Comparison of ENCODE assay signal across 22 cellular contexts in the genomic region with DNA sequence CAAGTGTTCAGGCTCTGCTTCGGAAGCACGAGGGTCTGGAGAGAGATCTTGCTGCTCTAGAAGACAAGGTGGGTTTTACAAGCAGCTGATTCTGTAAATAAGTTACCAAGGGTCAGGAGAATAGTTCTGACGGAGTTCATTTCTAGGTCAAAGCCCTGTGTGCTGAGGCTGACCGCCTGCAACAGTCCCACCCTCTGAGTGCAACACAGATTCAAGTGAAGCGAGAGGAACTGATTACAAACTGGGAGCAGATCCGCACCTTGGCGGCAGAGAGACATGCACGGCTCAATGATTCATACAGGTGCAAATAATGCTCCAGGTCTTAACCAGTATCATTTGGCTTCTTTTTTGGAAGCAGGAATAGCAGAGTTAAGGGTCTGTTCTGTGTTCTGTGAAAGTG. TPM values are rescaled to one million over a fixed set of nuclear protein-coding genes. Genes with fewer than 3 reads are reported as not detected.
DNase-seq lines count a peak whose midpoint lies in the region; ATAC-seq and TF ChIP-seq lines count a peak whose summit lies in the region.
"Had no signal": no experiment of that assay in that cellular context is flagged by ENCODE, and none has a peak within 500 bp of the region (broad histone marks: within the 10 kb centered on the region; RNA-seq: fewer than 3 reads in every experiment).

No MANE protein-coding gene starts in this region.

- H3K36me3 Mint-ChIP-seq in activated T-cell treated with anti-CD3 and anti-CD28 coated beads, Interleukin-2, amount 50 U/mL, for 24 hours (ENCODE audit: low read depth) = peaks cover 95% of the 10 kb centered on the region
- peaks cover 49% of the 10 kb centered on the region for H3K36me3 Mint-ChIP-seq in activated T-cell treated with anti-CD3 and anti-CD28 coated beads, Interleukin-2, amount 50 U/mL, for 4 hours (ENCODE audit: insufficient read depth)
- peaks cover 57% of the 10 kb centered on the region for H3K36me3 Mint-ChIP-seq in chondrocyte (ENCODE audit: low read depth)

- H3K4me3 Mint-ChIP-seq in activated T-cell treated with anti-CD3 and anti-CD28 coated beads, Interleukin-2, amount 50 U/mL, for 24 hours = no peak overlapping the region
- H3K4me3 Mint-ChIP-seq in activated T-cell treated with anti-CD3 and anti-CD28 coated beads, Interleukin-2, amount 50 U/mL, for 4 hours = no peak overlapping the region
- no peak overlapping the region for H3K4me3 Mint-ChIP-seq in chondrocyte (ENCODE audit: unreplicated experiment)
- H3K4me3 Mint-ChIP-seq: CD4-positive, CD25-positive, alpha-beta regulatory T cell had no signal

- H3K27ac Mint-ChIP-seq in activated T-cell treated with anti-CD3 and anti-CD28 coated beads, Interleukin-2, amount 50 U/mL, for 24 hours = peak overlapping the region; percentile 23
- peak overlapping the region; percentile 63 for H3K27ac Mint-ChIP-seq in chondrocyte (ENCODE audit: unreplicated experiment)

- H3K27me3 Mint-ChIP-seq in activated T-cell treated with anti-CD3 and anti-CD28 coated beads, Interleukin-2, amount 50 U/mL, for 24 hours = no peaks in the 10 kb centered on the region
- H3K27me3 Mint-ChIP-seq in activated T-cell treated with anti-CD3 and anti-CD28 coated beads, Interleukin-2, amount 50 U/mL, for 4 hours (ENCODE audit: low read depth) = no peaks in the 10 kb centered on the region
- H3K27me3 Mint-ChIP-seq in chondrocyte (ENCODE audit: low read depth) = no peaks in the 10 kb centered on the region
- H3K27me3 Mint-ChIP-seq: CD4-positive, CD25-positive, alpha-beta regulatory T cell had no signal

- no peak for DNase-seq in activated T-cell treated with anti-CD3 and anti-CD28 coated beads, Interleukin-2, amount 50 U/mL, for 24 hours
- DNase-seq in activated T-cell treated with anti-CD3 and anti-CD28 coated beads, Interleukin-2, amount 50 U/mL, for 4 hours = no peak
- no peak for DNase-seq in chondrocyte (ENCODE audit: low spot score)
- DNase-seq in right lobe of liver = peak; percentile 54 to 74 (median 69)
- DNase-seq in HAP-1 (ENCODE audit: low spot score in 2 of 2) = no peak
- no peak for DNase-seq in middle frontal gyrus (ENCODE audit: extremely low spot score, low spot score)
- no peak for DNase-seq in cerebellum (ENCODE audit: low spot score)
- DNase-seq: BE2C; CD4-positive, CD25-positive, alpha-beta regulatory T cell; GF-D8; GOT3; KBM-7; MV-4-11; NCI-H1417; NCI-H187; NCI-H2107; NCI-H510A; NCI-H748 treated with DMSO at 0.1 percent for 48 hours; Right ventricle myocardium superior had no signal

- TF ChIP-seq POLR2A in right lobe of liver (IDR thresholded peaks at IDR 0.05) = no peak

- H3K36me3 ChIP-seq in right lobe of liver (peaks cover 8 to 83% (median 60%) of the 10 kb centered on the region in 4 donors), HAP-1 (replicated peaks) (peaks cover 80% of the 10 kb centered on the region)

- H3K4me1 ChIP-seq in right lobe of liver (peaks cover 0 to 45% (median 10%) of the 10 kb centered on the region in 4 donors), HAP-1 (no peaks in the 10 kb centered on the region)
- H3K4me1 ChIP-seq: BE2C had no signal

- no peaks in the 10 kb centered on the region for H3K9me3 Mint-ChIP-seq in activated T-cell treated with anti-CD3 and anti-CD28 coated beads, Interleukin-2, amount 50 U/mL, for 24 hours
- no peaks in the 10 kb centered on the region for H3K9me3 Mint-ChIP-seq in activated T-cell treated with anti-CD3 and anti-CD28 coated beads, Interleukin-2, amount 50 U/mL, for 4 hours
- no peaks in the 10 kb centered on the region for H3K9me3 Mint-ChIP-seq in chondrocyte (ENCODE audit: low read depth)
- H3K9me3 Mint-ChIP-seq: CD4-positive, CD25-positive, alpha-beta regulatory T cell had no signal

- WGBS in right lobe of liver (ENCODE audit: insufficient coverage, low coverage, low lambda C conversion rate, missing lambda C conversion rate) = 44% methylated on average over 6 of the region's 8 CpGs

- H3K27ac ChIP-seq in right lobe of liver = peak overlapping the region in 2 of 3 donors; percentile 29 to 72
- H3K27ac ChIP-seq: 22Rv1, SK-N-MC had no signal

- in situ Hi-C loops in HAP-1 (cut with MboI; ENCODE audit: low sequenced_read_pairs) = loop anchor here (5.0 kb wide), 1 partner anchor 40 kb away; no protein-coding TSS in a partner anchor

- no peak for ATAC-seq in activated T-cell treated with anti-CD3 and anti-CD28 coated beads, Interleukin-2, amount 50 U/mL, for 4 hours
- ATAC-seq in right lobe of liver (peak; percentile 89 to 92 (median 90)), HG03159 (IDR thresholded peaks at IDR 0.05; ENCODE audit: unreplicated experiment) (no peak)

- peaks cover 12% of the 10 kb centered on the region for H3K4me1 Mint-ChIP-seq in activated T-cell treated with anti-CD3 and anti-CD28 coated beads, Interleukin-2, amount 50 U/mL, for 24 hours (ENCODE audit: low read depth)
- H3K4me1 Mint-ChIP-seq in activated T-cell treated with anti-CD3 and anti-CD28 coated beads, Interleukin-2, amount 50 U/mL, for 4 hours (ENCODE audit: low read depth) = peaks cover 15% of the 10 kb centered on the region
- peaks cover 30% of the 10 kb centered on the region for H3K4me1 Mint-ChIP-seq in chondrocyte (ENCODE audit: low read depth)

- H3K4me3 ChIP-seq in right lobe of liver (no peak overlapping the region), HAP-1 (no peak overlapping the region)
- H3K4me3 ChIP-seq: SK-N-MC had no signal

- no peaks in the 10 kb centered on the region for H3K9me3 ChIP-seq in right lobe of liver
- H3K9me3 ChIP-seq in HAP-1 = no peaks in the 10 kb centered on the region
- H3K9me3 ChIP-seq: BE2C had no signal

- intact Hi-C loops in right lobe of liver (cut with DNase I) = no loop called here

- TF ChIP-seq CTCF in chondrocyte (IDR thresholded peaks at IDR 0.05) = no peak
- TF ChIP-seq CTCF in right lobe of liver (IDR thresholded peaks at IDR 0.05) = no peak

- no peaks in the 10 kb centered on the region for H3K27me3 ChIP-seq in right lobe of liver
- H3K27me3 ChIP-seq in HAP-1 (ENCODE audit: low read depth) = no peaks in the 10 kb centered on the region
- H3K27me3 ChIP-seq: BE2C had no signal

RNA-seq across cellular contexts. Expression of a gene that starts 24.8 kb away (rescaled TPM):
- 100 to 1,000 TPM; 110 to 132 (median 118) TPM for total RNA-seq in activated T-cell treated with anti-CD3 and anti-CD28 coated beads, Interleukin-2, amount 50 U/mL, for 4 hours
- 376 to 419 TPM (median 378 TPM) in 3 replicates for total RNA-seq in chondrocyte
- total RNA-seq in right lobe of liver = 100 to 1,000 TPM in 2 of 6 experiments, 10 to 100 TPM in 4; 74.6 to 141 (median 98.6) TPM
- 758 TPM for total RNA-seq in cerebellum

Comparison
In these comparisons a context has a peak if more than half of its experiments do, and no peak if none do; other contexts are left out.
1. DNase-seq: peak in right lobe of liver (3 of 3); none in activated T-cell treated with anti-CD3 and anti-CD28 coated beads, Interleukin-2, amount 50 U/mL, for 24 hours (single experiment), activated T-cell treated with anti-CD3 and anti-CD28 coated beads, Interleukin-2, amount 50 U/mL, for 4 hours (single experiment), chondrocyte (single experiment), HAP-1 (0 of 2), middle frontal gyrus (single experiment) and cerebellum (single experiment).
2. ATAC-seq: peak in right lobe of liver (4 of 4); none in activated T-cell treated with anti-CD3 and anti-CD28 coated beads, Interleukin-2, amount 50 U/mL, for 4 hours (0 of 2) and HG03159 (single experiment).